In genomic region chrX:101407748-101408529, GRCh38 we compare ENCODE assay signal across 8 cellular contexts. TPM values are rescaled to one million over a fixed set of nuclear protein-coding genes. Genes with fewer than 3 reads are reported as not detected.
DNase-seq lines count a peak whose midpoint lies in the region; ATAC-seq and TF ChIP-seq lines count a peak whose summit lies in the region.

GLA (minus strand) TSS chrX:101407925; CDS start chrX:101407903, 22 bp downstream.
HNRNPH2 (plus strand) TSS chrX:101408222; CDS start chrX:101411989, 3,767 bp downstream.

- H3F3A ChIP-seq in SU-DHL-6 (ENCODE audit: insufficient read depth): no peaks in the 10 kb centered on the region

- H3K9ac ChIP-seq in SU-DHL-6 (ENCODE audit: low read length): peak within 1 kb of the TSS; percentile 86

- peak within 1 kb of the TSS; percentile 88 for H3K4me3 ChIP-seq in SU-DHL-6 (ENCODE audit: insufficient read depth, low read length, poor library complexity, severe bottlenecking)
- H3K4me3 ChIP-seq in thymus (ENCODE audit: low read length): peak within 1 kb of the TSS; percentile 69

- peak within 1 kb of the TSS; percentile 98 for H3K4me3 Mint-ChIP-seq in activated naive CD8-positive, alpha-beta T cell treated with anti-CD3 and anti-CD28 coated beads, Interleukin-2, amount 10 ng/mL, durations not matched to agents 7 days and 5 days
- peak within 1 kb of the TSS; percentile 84 for H3K4me3 Mint-ChIP-seq in osteocyte (ENCODE audit: unreplicated experiment)

- H3K36me3 ChIP-seq in SU-DHL-6 (ENCODE audit: low read length) (no peaks in the 10 kb centered on the region), thymus (ENCODE audit: control insufficient read depth, insufficient read depth) (peaks cover 14% of the 10 kb centered on the region)

- no peaks in the 10 kb centered on the region for H3K27me3 ChIP-seq in SU-DHL-6 (ENCODE audit: low read length)
- no peaks in the 10 kb centered on the region for H3K27me3 ChIP-seq in thymus (ENCODE audit: control insufficient read depth, insufficient read depth)

- peaks cover 62% of the 10 kb centered on the region for H3K79me2 ChIP-seq in SU-DHL-6 (ENCODE audit: insufficient read depth, low read length)

- peak; percentile 94 for ATAC-seq in HG02678 (IDR thresholded peaks at IDR 0.05; ENCODE audit: unreplicated experiment)
- ATAC-seq in activated naive CD8-positive, alpha-beta T cell treated with anti-CD3 and anti-CD28 coated beads, Interleukin-2, amount 10 ng/mL, durations not matched to agents 7 days and 5 days (ENCODE audit: low read depth): peak; percentile 91

- H3K9me3 Mint-ChIP-seq in activated naive CD8-positive, alpha-beta T cell treated with anti-CD3 and anti-CD28 coated beads, Interleukin-2, amount 10 ng/mL, durations not matched to agents 7 days and 5 days: no peaks in the 10 kb centered on the region
- peaks cover 4% of the 10 kb centered on the region for H3K9me3 Mint-ChIP-seq in osteocyte (ENCODE audit: unreplicated experiment)

- intact Hi-C loops in head of caudate nucleus (cut with DNase I): no loop called here

- no peaks in the 10 kb centered on the region for H3K27me3 Mint-ChIP-seq in activated naive CD8-positive, alpha-beta T cell treated with anti-CD3 and anti-CD28 coated beads, Interleukin-2, amount 10 ng/mL, durations not matched to agents 7 days and 5 days
- no peaks in the 10 kb centered on the region for H3K27me3 Mint-ChIP-seq in osteocyte (ENCODE audit: unreplicated experiment)

- TF ChIP-seq CTCF in GM10266 (IDR thresholded peaks at IDR 0.05; ENCODE audit: control insufficient read depth, insufficient read depth, low read depth, missing control alignments): no peak
- TF ChIP-seq CTCF in SU-DHL-6 (IDR thresholded peaks at IDR 0.05; ENCODE audit: insufficient read depth, low read length, poor library complexity, severe bottlenecking): no peak
- TF ChIP-seq CTCF in osteocyte (IDR thresholded peaks at IDR 0.05): no peak

- H3K4me1 ChIP-seq in thymus (ENCODE audit: control insufficient read depth, insufficient read depth, low read length): no peaks in the 10 kb centered on the region

- H2AFZ ChIP-seq in SU-DHL-6 (ENCODE audit: low read depth, low read length, severe bottlenecking): peak within 1 kb of the TSS; percentile 69

- H3K4me2 ChIP-seq in SU-DHL-6 (ENCODE audit: low read depth, low read length, poor library complexity, severe bottlenecking): peak within 1 kb of the TSS; percentile 93

- POLR2A ChIA-PET in activated naive CD8-positive, alpha-beta T cell treated with anti-CD3 and anti-CD28 coated beads, Interleukin-2, amount 10 ng/mL, durations not matched to agents 7 days and 5 days (lab: Charles Lee): interaction anchor here (0.7 to 1.7 kb wide), 3 partner anchors 9 to 1954 kb away, joined by 3 to 11 read pairs (median 6); partner anchors contain the start of gene RPL36A

- no peaks in the 10 kb centered on the region for H3K9me2 ChIP-seq in SU-DHL-6 (replicated peaks; ENCODE audit: insufficient read depth, low read length)

- peak within 1 kb of the TSS; percentile 98 for H3K27ac Mint-ChIP-seq in activated naive CD8-positive, alpha-beta T cell treated with anti-CD3 and anti-CD28 coated beads, Interleukin-2, amount 10 ng/mL, durations not matched to agents 7 days and 5 days
- H3K27ac Mint-ChIP-seq in osteocyte (ENCODE audit: unreplicated experiment): peak within 1 kb of the TSS; percentile 99

- no peaks in the 10 kb centered on the region for H4K20me1 ChIP-seq in SU-DHL-6 (ENCODE audit: low read depth, low read length)

- H3K9me3 ChIP-seq in SU-DHL-6 (ENCODE audit: insufficient read depth, low read length) (no peaks in the 10 kb centered on the region), thymus (ENCODE audit: control insufficient read depth) (no peaks in the 10 kb centered on the region)

- under 1% methylated on average over 45 of the region's 47 CpGs for WGBS in thymus

- DNase-seq in GM10266 (ENCODE audit: extremely low spot score): peak; percentile 77
- DNase-seq in NCI-H128 (lab: John Stamatoyannopoulos, UW; ENCODE audit: unreplicated experiment): peak; percentile 91
- DNase-seq in activated naive CD8-positive, alpha-beta T cell treated with anti-CD3 and anti-CD28 coated beads, Interleukin-2, amount 10 ng/mL, durations not matched to agents 7 days and 5 days: peak; percentile 81
- DNase-seq in head of caudate nucleus: peak; percentile 74 to 97 (median 91)
- peak; percentile 93 for DNase-seq in osteocyte (ENCODE audit: extremely low spot score, unreplicated experiment)

- H3K27ac ChIP-seq in SU-DHL-6 (ENCODE audit: low read depth, low read length): peak within 1 kb of the TSS; percentile 83
- peak within 1 kb of the TSS; percentile 94 for H3K27ac ChIP-seq in thymus (ENCODE audit: low read depth)

- peaks cover 14% of the 10 kb centered on the region for H3K36me3 Mint-ChIP-seq in activated naive CD8-positive, alpha-beta T cell treated with anti-CD3 and anti-CD28 coated beads, Interleukin-2, amount 10 ng/mL, durations not matched to agents 7 days and 5 days
- H3K36me3 Mint-ChIP-seq in osteocyte (ENCODE audit: unreplicated experiment): peaks cover 5% of the 10 kb centered on the region

- H3K4me1 Mint-ChIP-seq in activated naive CD8-positive, alpha-beta T cell treated with anti-CD3 and anti-CD28 coated beads, Interleukin-2, amount 10 ng/mL, durations not matched to agents 7 days and 5 days: peaks cover 19% of the 10 kb centered on the region
- peaks cover 25% of the 10 kb centered on the region for H3K4me1 Mint-ChIP-seq in osteocyte (ENCODE audit: unreplicated experiment)

RNA-seq across cellular contexts. Expression of gene GLA, which starts in this region (rescaled TPM):
- total RNA-seq in activated naive CD8-positive, alpha-beta T cell treated with anti-CD3 and anti-CD28 coated beads, Interleukin-2, amount 10 ng/mL, durations not matched to agents 7 days and 5 days: 10 to 100 TPM; 27.7 to 32.5 TPM
- total RNA-seq in osteocyte: 26.4 and 28.1 TPM in 2 replicates
- 43.4 TPM for polyA plus RNA-seq in thymus

RNA-seq across cellular contexts. Expression of gene HNRNPH2, which starts in this region (rescaled TPM):
- 10 to 100 TPM; 36.9 to 41.1 TPM for total RNA-seq in activated naive CD8-positive, alpha-beta T cell treated with anti-CD3 and anti-CD28 coated beads, Interleukin-2, amount 10 ng/mL, durations not matched to agents 7 days and 5 days
- 67.7 and 70.3 TPM in 2 replicates for total RNA-seq in osteocyte
- 74.8 TPM for polyA plus RNA-seq in thymus

Comparison
In these comparisons a context has a peak if more than half of its experiments do, and no peak if none do; other contexts are left out.
1. Peak in every context shown above with its lines: DNase-seq, ATAC-seq, H3K4me3 ChIP-seq and H3K27ac ChIP-seq.